7 cellular contexts compared by ENCODE assay signal in the genomic region with DNA sequence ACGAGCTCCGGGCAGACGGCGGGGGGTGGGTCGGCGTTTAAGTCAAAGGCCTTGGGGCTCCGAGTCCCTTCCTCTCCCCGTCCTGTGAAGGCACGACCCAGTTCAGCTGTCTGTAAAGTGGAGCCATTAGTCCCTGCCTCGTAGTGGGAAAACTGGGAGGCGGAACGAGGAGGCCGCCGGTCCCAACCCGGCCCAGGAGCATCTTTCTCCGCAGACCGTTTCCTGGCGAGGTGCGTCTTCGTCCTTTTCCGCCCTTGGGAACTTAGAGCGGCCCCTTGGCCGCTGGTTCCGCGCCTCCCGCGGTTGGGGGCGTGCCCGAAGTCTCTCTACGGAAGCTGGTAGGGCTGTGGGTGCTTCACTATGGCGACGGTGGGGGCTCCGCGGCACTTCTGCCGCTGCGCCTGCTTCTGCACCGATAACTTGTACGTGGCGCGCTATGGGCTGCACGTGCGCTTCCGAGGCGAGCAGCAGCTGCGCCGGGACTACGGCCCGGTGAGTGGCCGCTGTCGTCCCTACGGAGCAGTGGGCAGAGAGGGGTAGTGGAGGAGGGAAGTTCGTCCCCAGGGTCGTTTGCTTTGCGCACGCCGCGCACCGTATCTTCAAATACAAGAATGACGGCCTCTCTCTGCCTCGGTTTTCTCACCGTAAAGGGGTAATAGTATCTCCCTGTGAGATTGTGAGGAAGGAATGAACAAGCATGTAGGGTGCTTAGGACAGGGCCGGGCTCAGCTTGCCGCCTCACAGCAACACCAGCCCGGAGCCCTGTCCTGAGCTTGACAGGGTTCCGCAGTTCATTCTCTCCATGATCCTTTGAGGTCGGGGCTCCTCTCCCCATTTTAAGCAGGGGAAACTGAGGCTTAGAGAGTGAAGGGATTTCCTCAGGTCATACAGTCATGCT.
DNase-seq lines count a peak whose midpoint lies in the region; ATAC-seq and TF ChIP-seq lines count a peak whose summit lies in the region.

A gene (plus strand): TSS at position 353 of the 898 bp plus-strand sequence. CDS start 8 bp downstream, at position 361.

- DNase-seq in NCI-H2029 treated with DMSO at 0.1 percent for 48 hours (lab: John Stamatoyannopoulos, UW), result peak; percentile 74
- peak; percentile 88 for DNase-seq in T-helper 9 cell
- DNase-seq in astrocyte of the cerebellum (ENCODE audit: low read depth), result peak; percentile 66
- peak; percentile 85 to 88 for DNase-seq in hippocampal formation (lab: John Stamatoyannopoulos, UW)
- peak; percentile 66 for DNase-seq in retinal pigment epithelial cell (ENCODE audit: low read depth)

- in situ Hi-C loops in astrocyte of the cerebellum (cut with HindIII; ENCODE audit: low sequenced_read_pairs), result no loop called here

- H3K4me3 ChIP-seq in astrocyte of the cerebellum (ENCODE audit: low read depth, low read length) (peak within 1 kb of the TSS; percentile 96), retinal pigment epithelial cell (ENCODE audit: low read length) (peak within 1 kb of the TSS; percentile 98)

- TF ChIP-seq CTCF in astrocyte of the cerebellum (IDR thresholded peaks at IDR 0.05; ENCODE audit: low read depth, low read length, missing control alignments) (no peak), retinal pigment epithelial cell (conservative IDR thresholded peaks at IDR 0.05; ENCODE audit: low read depth, low read length) (no peak)

- ATAC-seq in GM18511 (IDR thresholded peaks at IDR 0.05; ENCODE audit: unreplicated experiment) (peak; percentile 80), HG03025 (IDR thresholded peaks at IDR 0.05; ENCODE audit: low FRiP score, unreplicated experiment) (peak; percentile 69)

Comparison
In these comparisons a context has a peak if more than half of its experiments do, and no peak if none do; other contexts are left out.
1. Peak in every context shown above with its lines: DNase-seq, ATAC-seq and H3K4me3 ChIP-seq.